30 cellular contexts compared by ENCODE assay signal in genomic region chr10:8998751-8999150, GRCh38.
DNase-seq lines count a peak whose midpoint lies in the region; ATAC-seq, FAIRE-seq and TF ChIP-seq lines count a peak whose summit lies in the region.
"Had no signal": no experiment of that assay in that cellular context is flagged by ENCODE, and none has a peak within 500 bp of the region (broad histone marks: within the 10 kb centered on the region; RNA-seq: fewer than 3 reads in every experiment).

No MANE protein-coding gene starts in this region.

- no peaks in the 10 kb centered on the region for H3K36me3 ChIP-seq in gastroesophageal sphincter

- in situ Hi-C loops in astrocyte of the spinal cord (cut with HindIII; ENCODE audit: low sequenced_read_pairs) = no loop called here

- no peak overlapping the region for H3K27ac ChIP-seq in gastroesophageal sphincter
- H3K27ac ChIP-seq: A549, RWPE1 had no signal

- no peaks in the 10 kb centered on the region for H3K36me3 Mint-ChIP-seq in chondrocyte (ENCODE audit: low read depth)
- H3K36me3 Mint-ChIP-seq in stimulated activated memory B cell treated with anti-CD40 and anti-IgM and Interleukin-4, amounts not matched to agents 10 μg/mL and 1 μg/mL and 100 μg/mL, for 72 hours = no peaks in the 10 kb centered on the region
- H3K36me3 Mint-ChIP-seq: CD4-positive, alpha-beta memory T cell had no signal

- DNase-seq in EL = peak; percentile 0
- peak; percentile 3 for DNase-seq in HTR-8/SVneo (ENCODE audit: insufficient read length, low spot score)
- DNase-seq in astrocyte of the spinal cord (ENCODE audit: low read depth, low spot score) = peak; percentile 13
- no peak for DNase-seq in omental fat pad (ENCODE audit: low spot score)
- DNase-seq in chondrocyte (ENCODE audit: low spot score) = no peak
- DNase-seq: AML-193; C1 segment of cervical spinal cord; Caco-2; CD4-positive, alpha-beta memory T cell; DMS 273 treated with DMSO at 0.1 percent for 48 hours; DMS79; H9; HFFc6; IMR-90; KG1; NCI-H1092 treated with DMSO at 0.1 percent for 48 hours; NCI-H1436; NCI-H187; NCI-H2081 treated with DMSO at 0.1 percent for 48 hours; NCI-H2171; NCI-H226; NCI-H510A; NCI-H69; SHP77 treated with DMSO at 0.1 percent for 48 hours had no signal

- no peak overlapping the region for H3K4me3 ChIP-seq in astrocyte of the spinal cord (ENCODE audit: low read depth, low read length)
- H3K4me3 ChIP-seq in gastroesophageal sphincter = no peak overlapping the region
- H3K4me3 ChIP-seq: A549, GM23338 had no signal

- TF ChIP-seq EP300 in gastroesophageal sphincter (IDR thresholded peaks at IDR 0.05) = no peak

- ATAC-seq in omental fat pad (ENCODE audit: low FRiP score) (peak; percentile 48), gastroesophageal sphincter (no peak)
- no peak for ATAC-seq in stimulated activated memory B cell treated with anti-CD40 and anti-IgM and Interleukin-4, amounts not matched to agents 10 μg/mL and 1 μg/mL and 100 μg/mL, for 72 hours
- ATAC-seq: A549, GM23338, Panc1 had no signal

- H3K4me1 ChIP-seq in gastroesophageal sphincter = no peaks in the 10 kb centered on the region
- H3K4me1 ChIP-seq: A549, Caco-2 had no signal

- H3K27ac Mint-ChIP-seq in chondrocyte (ENCODE audit: unreplicated experiment) = no peak overlapping the region
- H3K27ac Mint-ChIP-seq in stimulated activated memory B cell treated with anti-CD40 and anti-IgM and Interleukin-4, amounts not matched to agents 10 μg/mL and 1 μg/mL and 100 μg/mL, for 72 hours = no peak overlapping the region
- H3K27ac Mint-ChIP-seq: GM23338, H9, HFFc6 had no signal

- no peak overlapping the region for H3K4me3 Mint-ChIP-seq in chondrocyte (ENCODE audit: unreplicated experiment)
- H3K4me3 Mint-ChIP-seq in stimulated activated memory B cell treated with anti-CD40 and anti-IgM and Interleukin-4, amounts not matched to agents 10 μg/mL and 1 μg/mL and 100 μg/mL, for 72 hours = no peak overlapping the region
- H3K4me3 Mint-ChIP-seq: CD4-positive, alpha-beta memory T cell; GM23338; H9; HFFc6 had no signal

- H3K27me3 ChIP-seq in gastroesophageal sphincter = no peaks in the 10 kb centered on the region

- FAIRE-seq in HTR-8/SVneo (lab: Jason Lieb, UNC) = no peak
- FAIRE-seq: A549 had no signal

- H3K27me3 Mint-ChIP-seq in chondrocyte (ENCODE audit: low read depth) = no peaks in the 10 kb centered on the region
- no peaks in the 10 kb centered on the region for H3K27me3 Mint-ChIP-seq in stimulated activated memory B cell treated with anti-CD40 and anti-IgM and Interleukin-4, amounts not matched to agents 10 μg/mL and 1 μg/mL and 100 μg/mL, for 72 hours

- no peaks in the 10 kb centered on the region for H3K9me3 ChIP-seq in gastroesophageal sphincter
- H3K9me3 ChIP-seq: A549, Caco-2 had no signal

- no peaks in the 10 kb centered on the region for H3K9me3 Mint-ChIP-seq in chondrocyte (ENCODE audit: low read depth)
- H3K9me3 Mint-ChIP-seq in stimulated activated memory B cell treated with anti-CD40 and anti-IgM and Interleukin-4, amounts not matched to agents 10 μg/mL and 1 μg/mL and 100 μg/mL, for 72 hours = no peaks in the 10 kb centered on the region
- H3K9me3 Mint-ChIP-seq: CD4-positive, alpha-beta memory T cell; GM23338; H9 had no signal

- no peak for TF ChIP-seq CTCF in astrocyte of the spinal cord (IDR thresholded peaks at IDR 0.05; ENCODE audit: low read depth, low read length)
- no peak for TF ChIP-seq CTCF in omental fat pad (IDR thresholded peaks at IDR 0.05)
- no peak for TF ChIP-seq CTCF in chondrocyte (IDR thresholded peaks at IDR 0.05)
- no peak for TF ChIP-seq CTCF in gastroesophageal sphincter (IDR thresholded peaks at IDR 0.05)

- TF ChIP-seq POLR2A in gastroesophageal sphincter (IDR thresholded peaks at IDR 0.05) = no peak

- peaks cover 12% of the 10 kb centered on the region for H3K4me1 Mint-ChIP-seq in chondrocyte (ENCODE audit: low read depth)
- no peaks in the 10 kb centered on the region for H3K4me1 Mint-ChIP-seq in stimulated activated memory B cell treated with anti-CD40 and anti-IgM and Interleukin-4, amounts not matched to agents 10 μg/mL and 1 μg/mL and 100 μg/mL, for 72 hours
- H3K4me1 Mint-ChIP-seq: GM23338, H9 had no signal

Comparison
In these comparisons a context has a peak if more than half of its experiments do, and no peak if none do; other contexts are left out.
1. DNase-seq: peak in EL (single experiment), HTR-8/SVneo (single experiment) and astrocyte of the spinal cord (single experiment); none in omental fat pad (single experiment) and chondrocyte (single experiment).